12 cellular contexts compared by ENCODE assay signal in the genomic region with DNA sequence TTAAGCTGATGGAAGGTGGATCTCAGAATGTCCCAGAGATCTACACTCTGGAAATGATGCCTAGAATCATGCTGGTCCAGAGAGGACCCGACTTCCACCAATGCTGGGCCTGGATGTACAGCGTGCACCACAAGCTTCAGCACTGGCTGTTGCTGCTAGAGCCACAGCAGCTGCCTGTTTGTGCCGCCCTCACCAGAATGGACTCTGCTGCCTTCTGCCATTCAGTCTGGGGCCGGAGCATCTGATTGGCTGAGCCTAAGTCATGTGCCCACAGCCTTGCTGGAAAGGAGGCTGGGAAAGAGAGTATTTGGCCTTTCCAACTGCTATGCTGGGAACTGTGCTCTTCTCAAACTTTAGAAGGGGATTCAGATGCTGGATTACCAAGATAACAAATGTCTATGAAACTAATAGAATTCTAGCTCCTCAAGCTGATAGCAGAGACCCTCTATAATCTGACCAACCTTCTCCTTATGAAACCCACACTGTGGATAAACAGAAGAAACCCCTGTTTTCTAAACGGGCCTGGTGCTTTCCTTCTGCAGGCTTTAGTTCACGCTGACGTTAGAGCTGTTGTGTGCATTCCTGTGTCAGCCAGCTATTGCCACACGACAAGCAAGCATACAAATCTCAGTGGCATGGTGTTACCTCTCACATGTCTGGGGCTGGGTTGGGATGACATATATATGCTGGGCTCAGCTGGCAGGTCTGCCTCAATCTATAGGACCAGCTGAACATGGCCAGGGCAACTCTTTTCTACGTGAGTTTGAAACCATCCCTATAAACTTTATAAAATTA. TPM values are rescaled to one million over a fixed set of nuclear protein-coding genes. Genes with fewer than 3 reads are reported as not detected.
DNase-seq lines count a peak whose midpoint lies in the region; ATAC-seq, FAIRE-seq and TF ChIP-seq lines count a peak whose summit lies in the region.
"Had no signal": no experiment of that assay in that cellular context is flagged by ENCODE, and none has a peak within 500 bp of the region (broad histone marks: within the 10 kb centered on the region; RNA-seq: fewer than 3 reads in every experiment).

No MANE protein-coding gene starts in this region.

- H3K4me1 Mint-ChIP-seq in activated CD8-positive, alpha-beta T cell treated with anti-CD3 and anti-CD28 coated beads for 36 hours (ENCODE audit: low read depth) = no peaks in the 10 kb centered on the region

- H3K27ac Mint-ChIP-seq in activated CD8-positive, alpha-beta T cell treated with anti-CD3 and anti-CD28 coated beads for 36 hours = no peak overlapping the region

- TF ChIP-seq RAD21 in A549 (conservative IDR thresholded peaks at IDR 0.05 in 1 of 2, IDR thresholded peaks at IDR 0.05 in 1 of 2) = no peak

- no peaks in the 10 kb centered on the region for H3K4me1 ChIP-seq in A549
- no peaks in the 10 kb centered on the region for H3K4me1 ChIP-seq in HEK293 (ENCODE audit: control insufficient read depth, insufficient read depth, low read length)

- no peak for TF ChIP-seq EP300 in A549 (IDR thresholded peaks at IDR 0.05)

- H3K9me3 ChIP-seq in A549 (no peaks in the 10 kb centered on the region), HEK293 (ENCODE audit: control insufficient read depth, insufficient read depth, low read depth, low read length) (no peaks in the 10 kb centered on the region)
- H3K9me3 ChIP-seq: MG63 had no signal

- no peaks in the 10 kb centered on the region for H3K27me3 Mint-ChIP-seq in activated CD8-positive, alpha-beta T cell treated with anti-CD3 and anti-CD28 coated beads for 36 hours

- DNase-seq in A549 (ENCODE audit: low read depth in 1 of 2, low spot score in 1 of 2) (peak in 1 of 2 experiments; percentile 8), astrocyte of the spinal cord (ENCODE audit: low read depth, low spot score) (peak; percentile 8), kidney tubule cell (ENCODE audit: low spot score) (peak; percentile 10)
- no peak for DNase-seq in activated CD8-positive, alpha-beta memory T cell treated with anti-CD3 and anti-CD28 coated beads for 24 hours
- no peak for DNase-seq in activated CD8-positive, alpha-beta T cell treated with anti-CD3 and anti-CD28 coated beads for 36 hours
- DNase-seq: activated CD4-positive, alpha-beta T cell treated with anti-CD3 and anti-CD28 coated beads, Interleukin-2, amount 50 U/mL, for 48 hours; left ventricle myocardium superior; MG63 had no signal

- TF ChIP-seq CTCF in A549 (IDR thresholded peaks at IDR 0.05) (no peak), HEK293 (tag by site-specific recombination; IDR thresholded peaks at IDR 0.05) (no peak), astrocyte of the spinal cord (IDR thresholded peaks at IDR 0.05; ENCODE audit: low read depth, low read length) (no peak)
- TF ChIP-seq CTCF in activated CD8-positive, alpha-beta T cell treated with anti-CD3 and anti-CD28 coated beads for 36 hours (IDR thresholded peaks at IDR 0.05) = no peak

- no peaks in the 10 kb centered on the region for H3K36me3 ChIP-seq in HEK293 (ENCODE audit: control insufficient read depth in 2 of 2, insufficient read depth in 1 of 2, low read length in 2 of 2)
- H3K36me3 ChIP-seq: MG63 had no signal

- WGBS in A549 (ENCODE audit: missing lambda C conversion rate) = 38% methylated on average over 8 of the region's 9 CpGs

- no peak overlapping the region for H3K4me3 Mint-ChIP-seq in activated CD8-positive, alpha-beta T cell treated with anti-CD3 and anti-CD28 coated beads for 36 hours

- H3K9me3 Mint-ChIP-seq in activated CD8-positive, alpha-beta T cell treated with anti-CD3 and anti-CD28 coated beads for 36 hours = no peaks in the 10 kb centered on the region

- no peak overlapping the region for H3K27ac ChIP-seq in A549
- H3K27ac ChIP-seq in HEK293 (ENCODE audit: extremely low read depth, low read depth, low read length) = no peak overlapping the region

- H3K4me2 ChIP-seq in A549 = no peak overlapping the region

- H3K36me3 Mint-ChIP-seq in activated CD8-positive, alpha-beta T cell treated with anti-CD3 and anti-CD28 coated beads for 36 hours (ENCODE audit: low read depth) = no peaks in the 10 kb centered on the region

- no peak overlapping the region for H3K4me3 ChIP-seq in A549
- no peak overlapping the region for H3K4me3 ChIP-seq in HEK293 (ENCODE audit: low read depth, low read length)
- H3K4me3 ChIP-seq in astrocyte of the spinal cord (ENCODE audit: low read depth, low read length) = no peak overlapping the region
- H3K4me3 ChIP-seq: MG63 had no signal

- POLR2A ChIA-PET in A549 (lab: Yijun Ruan, JAX) (no interaction called here), HEK293 (lab: Yijun Ruan, JAX) (no interaction called here)
- POLR2A ChIA-PET in activated CD8-positive, alpha-beta T cell treated with anti-CD3 and anti-CD28 coated beads for 36 hours (lab: Charles Lee) = interaction anchor here (0.5 kb wide), 1 partner anchor 406 kb away, joined by 3 read pairs; no protein-coding TSS in a partner anchor

- intact Hi-C loops in activated CD8-positive, alpha-beta T cell treated with anti-CD3 and anti-CD28 coated beads for 36 hours (cut with micrococcal nuclease) = no loop called here

- in situ Hi-C loops in astrocyte of the spinal cord (cut with HindIII; ENCODE audit: low sequenced_read_pairs) = no loop called here

- FAIRE-seq in A549 (lab: Jason Lieb, UNC) = no peak

- CTCF ChIA-PET in A549 (lab: Yijun Ruan, JAX) (interaction anchor here (0.7 to 9.9 kb wide), 8 partner anchors 10 to 512 kb away, joined by 3 to 109 read pairs (median 4); a partner anchor contains a TSS), HEK293 (lab: Yijun Ruan, JAX) (interaction anchor here (0.6 to 7.9 kb wide), 7 partner anchors 10 to 524 kb away, joined by 3 to 179 read pairs (median 13); a partner anchor contains a TSS)
- CTCF ChIA-PET in activated CD8-positive, alpha-beta T cell treated with anti-CD3 and anti-CD28 coated beads for 36 hours (lab: Charles Lee) = interaction anchor here (0.7 to 6.4 kb wide), 5 partner anchors 8 to 512 kb away, joined by 3 to 55 read pairs (median 3); no protein-coding TSS in a partner anchor

- TF ChIP-seq POLR2A in A549 (IDR thresholded peaks at IDR 0.05; ENCODE audit: low read length) = no peak

- ATAC-seq in A549 (no peak; a peak in 1 of 6 replicates), HG03045 (IDR thresholded peaks at IDR 0.05; ENCODE audit: unreplicated experiment) (no peak), GM18498 (IDR thresholded peaks at IDR 0.05; ENCODE audit: unreplicated experiment) (no peak)
- ATAC-seq in activated CD8-positive, alpha-beta T cell treated with anti-CD3 and anti-CD28 coated beads for 36 hours = no peak
- ATAC-seq: left ventricle myocardium superior had no signal

TF ChIP-seq in A549, 52 proteins besides CTCF, POLR2A, EP300 and RAD21:
- TF ChIP-seq USF2 (IDR thresholded peaks at IDR 0.05) (peak; percentile 36; the same call in 1 of the 2 replicates), MAFK (IDR thresholded peaks at IDR 0.05; ENCODE audit: partially characterized antibody) (no peak)

TF ChIP-seq in HEK293, 187 proteins besides CTCF, POLR2A, EP300 and RAD21:
- TF ChIP-seq PRDM10 (tag by site-specific recombination; IDR thresholded peaks at IDR 0.05) (peak; percentile 35), ZNF560 (tag by site-specific recombination; IDR thresholded peaks at IDR 0.05; ENCODE audit: borderline replicate concordance) (no peak), ZNF292 (tag by site-specific recombination; IDR thresholded peaks at IDR 0.05; ENCODE audit: borderline replicate concordance, low read depth) (no peak), ZBTB20 (tag by site-specific recombination; IDR thresholded peaks at IDR 0.05) (no peak)

RNA-seq across cellular contexts. Expression of gene LOXHD1, which starts 4.1 kb away (rescaled TPM):
- not detected in 2 replicates for polyA plus RNA-seq in A549 (2011; rRNA removed)
- polyA plus RNA-seq in A549 (2012; cell fraction: cytosol; rRNA removed) = not detected in 2 replicates
- not detected in 2 replicates for polyA plus RNA-seq in A549 (2012; cell fraction: nucleus; rRNA removed)
- polyA plus RNA-seq in A549 (2017; fragmentation: RNase III; extraction: RNeasy Plus Mini Kit Qiagen cat#74134 plus additional on column Dnase treatment) = not detected in 3 replicates
- polyA minus RNA-seq in A549 (2011; rRNA and poly(A)+ RNA removed) = not detected in 2 replicates
- total RNA-seq in activated CD8-positive, alpha-beta T cell treated with anti-CD3 and anti-CD28 coated beads for 36 hours = under 1 TPM; 0.11 to 0.45 TPM
- polyA plus RNA-seq: BJ had no signal

Comparison
In these comparisons a context has a peak if more than half of its experiments do, and no peak if none do; other contexts are left out.
1. DNase-seq: peak in astrocyte of the spinal cord (single experiment) and kidney tubule cell (single experiment); none in activated CD8-positive, alpha-beta memory T cell treated with anti-CD3 and anti-CD28 coated beads for 24 hours (single experiment) and activated CD8-positive, alpha-beta T cell treated with anti-CD3 and anti-CD28 coated beads for 36 hours (single experiment).